Comparison of ENCODE assay signal across 14 cellular contexts in the genomic region with DNA sequence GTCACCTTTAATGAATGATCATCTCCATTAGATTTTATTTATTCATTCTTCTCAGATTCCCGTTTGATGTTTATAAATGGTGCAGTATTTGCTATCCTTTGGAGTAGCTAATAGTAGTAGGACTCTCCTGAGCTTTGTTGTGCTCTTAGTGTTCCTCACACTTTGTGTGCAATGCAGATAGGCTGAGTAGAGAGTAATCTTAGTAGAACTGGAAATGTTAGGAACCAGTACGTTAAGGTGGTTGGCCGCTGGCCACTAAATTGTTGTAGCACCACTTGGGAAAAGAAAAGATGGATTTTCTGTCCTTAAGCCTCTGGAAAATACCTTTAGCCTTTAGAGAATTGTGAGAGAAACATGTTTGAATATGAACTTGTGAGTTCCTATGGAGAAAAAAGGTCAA. TPM values are rescaled to one million over a fixed set of nuclear protein-coding genes. Genes with fewer than 3 reads are reported as not detected.
A peak's percentile ranks its signal among the peaks of the same experiment; 100 is the strongest.
DNase-seq lines count a peak whose midpoint lies in the region; ATAC-seq and TF ChIP-seq lines count a peak whose summit lies in the region.
"Had no signal": no experiment of that assay in that cellular context is flagged by ENCODE, and none has a peak within 500 bp of the region (broad histone marks: within the 10 kb centered on the region; RNA-seq: fewer than 3 reads in every experiment).

No MANE protein-coding gene starts in this region.

- no peaks in the 10 kb centered on the region for H3K9me3 Mint-ChIP-seq in activated T-cell treated with anti-CD3 and anti-CD28 coated beads, Interleukin-2, amount 50 U/mL, for 72 hours
- H3K9me3 Mint-ChIP-seq in activated T-cell treated with anti-CD3 and anti-CD28 coated beads, Interleukin-2, amount 50 U/mL, for 4 hours = no peaks in the 10 kb centered on the region
- no peaks in the 10 kb centered on the region for H3K9me3 Mint-ChIP-seq in activated T-helper 1 cell treated with anti-CD3 and anti-CD28 coated beads, Interleukin-12 subunit alpha, Interleukin-12 subunit beta, Interleukin-2, Interleukin-4 antibody, amounts not matched to agents 30 ng/mL and 10 ng/mL and 1 ng/mL, durations not matched to agents 14 hours and 24 hours and 36 hours
- no peaks in the 10 kb centered on the region for H3K9me3 Mint-ChIP-seq in glutamatergic neuron (ENCODE audit: unreplicated experiment)
- no peaks in the 10 kb centered on the region for H3K9me3 Mint-ChIP-seq in stimulated activated memory B cell treated with anti-CD40 and anti-IgM and Interleukin-4, amounts not matched to agents 10 μg/mL and 1 μg/mL and 100 μg/mL, for 72 hours
- no peaks in the 10 kb centered on the region for H3K9me3 Mint-ChIP-seq in effector memory CD8-positive, alpha-beta T cell
- H3K9me3 Mint-ChIP-seq: naive B cell had no signal

- peaks cover 86% of the 10 kb centered on the region for H3K4me1 Mint-ChIP-seq in activated T-cell treated with anti-CD3 and anti-CD28 coated beads, Interleukin-2, amount 50 U/mL, for 72 hours (ENCODE audit: low read depth)
- H3K4me1 Mint-ChIP-seq in activated T-cell treated with anti-CD3 and anti-CD28 coated beads, Interleukin-2, amount 50 U/mL, for 4 hours (ENCODE audit: low read depth) = peaks cover 86% of the 10 kb centered on the region
- peaks cover 53% of the 10 kb centered on the region for H3K4me1 Mint-ChIP-seq in activated T-helper 1 cell treated with anti-CD3 and anti-CD28 coated beads, Interleukin-12 subunit alpha, Interleukin-12 subunit beta, Interleukin-2, Interleukin-4 antibody, amounts not matched to agents 30 ng/mL and 10 ng/mL and 1 ng/mL, durations not matched to agents 14 hours and 24 hours and 36 hours (ENCODE audit: low read depth)
- peaks cover 35% of the 10 kb centered on the region for H3K4me1 Mint-ChIP-seq in glutamatergic neuron (ENCODE audit: low read depth, unreplicated experiment)
- peaks cover 66% of the 10 kb centered on the region for H3K4me1 Mint-ChIP-seq in stimulated activated memory B cell treated with anti-CD40 and anti-IgM and Interleukin-4, amounts not matched to agents 10 μg/mL and 1 μg/mL and 100 μg/mL, for 72 hours
- H3K4me1 Mint-ChIP-seq in effector memory CD8-positive, alpha-beta T cell (ENCODE audit: low read depth in 2 of 2) = peaks cover 40 to 61% of the 10 kb centered on the region in 2 donors

- no peaks in the 10 kb centered on the region for H3K27me3 Mint-ChIP-seq in activated T-cell treated with anti-CD3 and anti-CD28 coated beads, Interleukin-2, amount 50 U/mL, for 72 hours (ENCODE audit: low read depth)
- H3K27me3 Mint-ChIP-seq in activated T-cell treated with anti-CD3 and anti-CD28 coated beads, Interleukin-2, amount 50 U/mL, for 4 hours (ENCODE audit: low read depth) = no peaks in the 10 kb centered on the region
- H3K27me3 Mint-ChIP-seq in activated T-helper 1 cell treated with anti-CD3 and anti-CD28 coated beads, Interleukin-12 subunit alpha, Interleukin-12 subunit beta, Interleukin-2, Interleukin-4 antibody, amounts not matched to agents 30 ng/mL and 10 ng/mL and 1 ng/mL, durations not matched to agents 14 hours and 24 hours and 36 hours (ENCODE audit: insufficient read depth) = no peaks in the 10 kb centered on the region
- no peaks in the 10 kb centered on the region for H3K27me3 Mint-ChIP-seq in glutamatergic neuron (ENCODE audit: unreplicated experiment)
- no peaks in the 10 kb centered on the region for H3K27me3 Mint-ChIP-seq in stimulated activated memory B cell treated with anti-CD40 and anti-IgM and Interleukin-4, amounts not matched to agents 10 μg/mL and 1 μg/mL and 100 μg/mL, for 72 hours
- no peaks in the 10 kb centered on the region for H3K27me3 Mint-ChIP-seq in effector memory CD8-positive, alpha-beta T cell
- H3K27me3 Mint-ChIP-seq: activated CD4-positive, alpha-beta T cell treated with anti-CD3 and anti-CD28 coated beads for 36 hours; naive B cell had no signal

- H3K27ac ChIP-seq in caudate nucleus (ENCODE audit: low read depth, low read length) = no peak overlapping the region

- intact Hi-C loops in activated T-helper 1 cell treated with anti-CD3 and anti-CD28 coated beads, Interleukin-12 subunit alpha, Interleukin-12 subunit beta, Interleukin-2, Interleukin-4 antibody, amounts not matched to agents 30 ng/mL and 10 ng/mL and 1 ng/mL, durations not matched to agents 14 hours and 24 hours and 36 hours (cut with micrococcal nuclease) = no loop called here

- H3K4me3 Mint-ChIP-seq in activated T-cell treated with anti-CD3 and anti-CD28 coated beads, Interleukin-2, amount 50 U/mL, for 72 hours = peak overlapping the region; percentile 9 to 76
- H3K4me3 Mint-ChIP-seq in activated T-cell treated with anti-CD3 and anti-CD28 coated beads, Interleukin-2, amount 50 U/mL, for 4 hours = no peak overlapping the region
- H3K4me3 Mint-ChIP-seq in activated T-helper 1 cell treated with anti-CD3 and anti-CD28 coated beads, Interleukin-12 subunit alpha, Interleukin-12 subunit beta, Interleukin-2, Interleukin-4 antibody, amounts not matched to agents 30 ng/mL and 10 ng/mL and 1 ng/mL, durations not matched to agents 14 hours and 24 hours and 36 hours = no peak overlapping the region
- peak overlapping the region; percentile 0 for H3K4me3 Mint-ChIP-seq in glutamatergic neuron (ENCODE audit: unreplicated experiment)
- H3K4me3 Mint-ChIP-seq in stimulated activated memory B cell treated with anti-CD40 and anti-IgM and Interleukin-4, amounts not matched to agents 10 μg/mL and 1 μg/mL and 100 μg/mL, for 72 hours = no peak overlapping the region
- H3K4me3 Mint-ChIP-seq in effector memory CD8-positive, alpha-beta T cell = peak overlapping the region in 1 of 2 donors; percentile 5
- H3K4me3 Mint-ChIP-seq: activated CD4-positive, alpha-beta T cell treated with anti-CD3 and anti-CD28 coated beads for 36 hours; naive B cell had no signal

- H3K36me3 Mint-ChIP-seq in activated T-cell treated with anti-CD3 and anti-CD28 coated beads, Interleukin-2, amount 50 U/mL, for 72 hours (ENCODE audit: insufficient read depth in 2 of 2) = peaks cover 0 to 3% of the 10 kb centered on the region in 2 donors
- peaks cover 10% of the 10 kb centered on the region for H3K36me3 Mint-ChIP-seq in activated T-cell treated with anti-CD3 and anti-CD28 coated beads, Interleukin-2, amount 50 U/mL, for 4 hours (ENCODE audit: insufficient read depth)
- H3K36me3 Mint-ChIP-seq in activated T-helper 1 cell treated with anti-CD3 and anti-CD28 coated beads, Interleukin-12 subunit alpha, Interleukin-12 subunit beta, Interleukin-2, Interleukin-4 antibody, amounts not matched to agents 30 ng/mL and 10 ng/mL and 1 ng/mL, durations not matched to agents 14 hours and 24 hours and 36 hours (ENCODE audit: low read depth) = peaks cover 10% of the 10 kb centered on the region
- H3K36me3 Mint-ChIP-seq in glutamatergic neuron (ENCODE audit: unreplicated experiment) = no peaks in the 10 kb centered on the region
- H3K36me3 Mint-ChIP-seq in stimulated activated memory B cell treated with anti-CD40 and anti-IgM and Interleukin-4, amounts not matched to agents 10 μg/mL and 1 μg/mL and 100 μg/mL, for 72 hours = peaks cover 19% of the 10 kb centered on the region
- H3K36me3 Mint-ChIP-seq in effector memory CD8-positive, alpha-beta T cell (ENCODE audit: insufficient read depth) = peaks cover 6% of the 10 kb centered on the region
- H3K36me3 Mint-ChIP-seq: naive B cell had no signal

- H3K27ac Mint-ChIP-seq in activated T-cell treated with anti-CD3 and anti-CD28 coated beads, Interleukin-2, amount 50 U/mL, for 72 hours = peak overlapping the region; percentile 91
- H3K27ac Mint-ChIP-seq in activated T-helper 1 cell treated with anti-CD3 and anti-CD28 coated beads, Interleukin-12 subunit alpha, Interleukin-12 subunit beta, Interleukin-2, Interleukin-4 antibody, amounts not matched to agents 30 ng/mL and 10 ng/mL and 1 ng/mL, durations not matched to agents 14 hours and 24 hours and 36 hours = peak overlapping the region; percentile 2
- peak overlapping the region; percentile 7 for H3K27ac Mint-ChIP-seq in glutamatergic neuron (ENCODE audit: unreplicated experiment)
- H3K27ac Mint-ChIP-seq in stimulated activated memory B cell treated with anti-CD40 and anti-IgM and Interleukin-4, amounts not matched to agents 10 μg/mL and 1 μg/mL and 100 μg/mL, for 72 hours = peak overlapping the region; percentile 30
- H3K27ac Mint-ChIP-seq in effector memory CD8-positive, alpha-beta T cell = peak overlapping the region in 1 of 2 donors; percentile 63
- H3K27ac Mint-ChIP-seq: activated CD4-positive, alpha-beta T cell treated with anti-CD3 and anti-CD28 coated beads for 36 hours had no signal

- no peak for TF ChIP-seq CTCF in glutamatergic neuron (IDR thresholded peaks at IDR 0.05; ENCODE audit: partially characterized antibody, unreplicated experiment)

- no peak for ATAC-seq in activated T-cell treated with anti-CD3 and anti-CD28 coated beads, Interleukin-2, amount 50 U/mL, for 72 hours (replicated peaks in 1 of 2)
- no peak for ATAC-seq in activated T-cell treated with anti-CD3 and anti-CD28 coated beads, Interleukin-2, amount 50 U/mL, for 4 hours
- no peak for ATAC-seq in stimulated activated memory B cell treated with anti-CD40 and anti-IgM and Interleukin-4, amounts not matched to agents 10 μg/mL and 1 μg/mL and 100 μg/mL, for 72 hours
- ATAC-seq in effector memory CD8-positive, alpha-beta T cell (replicated peaks) = no peak
- ATAC-seq: left lobe of liver had no signal

- no peak for DNase-seq in activated T-cell treated with anti-CD3 and anti-CD28 coated beads, Interleukin-2, amount 50 U/mL, for 72 hours
- no peak for DNase-seq in activated T-cell treated with anti-CD3 and anti-CD28 coated beads, Interleukin-2, amount 50 U/mL, for 4 hours
- no peak for DNase-seq in activated T-helper 1 cell treated with anti-CD3 and anti-CD28 coated beads, Interleukin-12 subunit alpha, Interleukin-12 subunit beta, Interleukin-2, Interleukin-4 antibody, amounts not matched to agents 30 ng/mL and 10 ng/mL and 1 ng/mL, durations not matched to agents 14 hours and 24 hours and 36 hours (ENCODE audit: low spot score)
- DNase-seq in glutamatergic neuron = no peak
- no peak for DNase-seq in NCI-H2107 treated with DMSO at 0.1 percent for 48 hours (lab: John Stamatoyannopoulos, UW; ENCODE audit: unreplicated experiment)
- DNase-seq in caudate nucleus (lab: John Stamatoyannopoulos, UW) = no peak
- DNase-seq in effector memory CD8-positive, alpha-beta T cell = no peak
- DNase-seq: activated CD4-positive, alpha-beta T cell treated with anti-CD3 and anti-CD28 coated beads for 36 hours; anterior cingulate cortex; naive B cell; NCI-H1694; NCI-H82 had no signal

RNA-seq across cellular contexts. Expression of a gene that starts 19.9 kb away (rescaled TPM):
- total RNA-seq in activated T-cell treated with anti-CD3 and anti-CD28 coated beads, Interleukin-2, amount 50 U/mL, for 72 hours = 1 to 10 TPM; 7.0 to 7.4 TPM
- 1 to 10 TPM; 3.2 to 4.7 (median 4.3) TPM for total RNA-seq in activated T-cell treated with anti-CD3 and anti-CD28 coated beads, Interleukin-2, amount 50 U/mL, for 4 hours
- 8.4 and 9.6 TPM in 2 replicates for total RNA-seq in activated T-helper 1 cell treated with anti-CD3 and anti-CD28 coated beads, Interleukin-12 subunit alpha, Interleukin-12 subunit beta, Interleukin-2, Interleukin-4 antibody, amounts not matched to agents 30 ng/mL and 10 ng/mL and 1 ng/mL, durations not matched to agents 14 hours and 24 hours and 36 hours
- total RNA-seq in glutamatergic neuron (ENCODE audit: unreplicated experiment) = 5.7 TPM

RNA-seq across cellular contexts. Expression of a gene that starts 44.9 kb away (rescaled TPM):
- 100 to 1,000 TPM in 1 of 2 donors, 10 to 100 TPM in 1; 99.5 to 101 TPM for total RNA-seq in activated T-cell treated with anti-CD3 and anti-CD28 coated beads, Interleukin-2, amount 50 U/mL, for 72 hours
- total RNA-seq in activated T-cell treated with anti-CD3 and anti-CD28 coated beads, Interleukin-2, amount 50 U/mL, for 4 hours = 100 to 1,000 TPM; 108 to 119 (median 119) TPM
- 113 and 125 TPM in 2 replicates for total RNA-seq in activated T-helper 1 cell treated with anti-CD3 and anti-CD28 coated beads, Interleukin-12 subunit alpha, Interleukin-12 subunit beta, Interleukin-2, Interleukin-4 antibody, amounts not matched to agents 30 ng/mL and 10 ng/mL and 1 ng/mL, durations not matched to agents 14 hours and 24 hours and 36 hours
- 77.9 TPM for total RNA-seq in glutamatergic neuron (ENCODE audit: unreplicated experiment)

Comparison
In these comparisons a context has a peak if more than half of its experiments do, and no peak if none do; other contexts are left out.
1. H3K4me3 Mint-ChIP-seq: peak in activated T-cell treated with anti-CD3 and anti-CD28 coated beads, Interleukin-2, amount 50 U/mL, for 72 hours (2 of 2) and glutamatergic neuron (single experiment); none in activated T-cell treated with anti-CD3 and anti-CD28 coated beads, Interleukin-2, amount 50 U/mL, for 4 hours (single experiment), activated T-helper 1 cell treated with anti-CD3 and anti-CD28 coated beads, Interleukin-12 subunit alpha, Interleukin-12 subunit beta, Interleukin-2, Interleukin-4 antibody, amounts not matched to agents 30 ng/mL and 10 ng/mL and 1 ng/mL, durations not matched to agents 14 hours and 24 hours and 36 hours (single experiment) and stimulated activated memory B cell treated with anti-CD40 and anti-IgM and Interleukin-4, amounts not matched to agents 10 μg/mL and 1 μg/mL and 100 μg/mL, for 72 hours (single experiment).